9 cellular contexts compared by ENCODE assay signal in the genomic region with DNA sequence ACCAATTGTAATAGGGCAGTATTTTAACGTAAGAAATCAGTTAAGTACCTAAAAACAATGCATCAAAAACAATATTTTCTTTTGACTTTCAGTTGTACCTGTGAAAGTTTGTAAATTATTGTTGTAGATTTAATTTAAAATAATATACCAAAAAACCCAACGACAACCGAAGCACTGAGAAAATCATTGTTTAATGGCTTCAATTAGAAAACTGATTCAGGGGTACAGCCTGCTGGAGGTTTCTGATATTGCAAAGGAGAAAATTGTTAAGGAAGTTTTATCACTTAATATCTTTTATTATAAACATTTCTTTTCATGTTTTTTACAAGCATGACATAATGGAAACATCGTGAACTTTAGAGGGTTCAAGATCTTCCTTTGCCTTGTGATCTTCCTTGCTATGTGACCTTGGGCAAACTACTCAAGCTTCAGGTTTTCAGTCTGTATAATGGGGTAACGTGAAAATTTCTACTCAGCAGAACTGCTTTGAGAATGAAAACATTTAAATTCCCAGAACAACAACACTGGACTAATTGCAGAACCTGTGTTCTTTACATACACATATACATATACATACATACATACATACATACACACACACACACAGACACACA.
A peak's percentile ranks its signal among the peaks of the same experiment; 100 is the strongest.
DNase-seq lines count a peak whose midpoint lies in the region; ATAC-seq and TF ChIP-seq lines count a peak whose summit lies in the region.
"Had no signal": no experiment of that assay in that cellular context is flagged by ENCODE, and none has a peak within 500 bp of the region (broad histone marks: within the 10 kb centered on the region; RNA-seq: fewer than 3 reads in every experiment).

No MANE protein-coding gene starts in this region.

- no peaks in the 10 kb centered on the region for H3K36me3 Mint-ChIP-seq in osteocyte (ENCODE audit: unreplicated experiment)

- no peak for ATAC-seq in DND-41 (ENCODE audit: insufficient read depth, low read depth)

- H3K4me3 ChIP-seq in DND-41 (ENCODE audit: low read depth in 1 of 2, low read length in 2 of 2), result no peak overlapping the region

- no peaks in the 10 kb centered on the region for H3K36me3 ChIP-seq in DND-41 (ENCODE audit: insufficient read depth, low read length)

- TF ChIP-seq CTCF in DND-41 (IDR thresholded peaks at IDR 0.05; ENCODE audit: borderline replicate concordance, extremely low read depth, low read length, poor library complexity, severe bottlenecking), result peak; percentile 53
- TF ChIP-seq CTCF in osteocyte (IDR thresholded peaks at IDR 0.05), result peak; percentile 66

- no peaks in the 10 kb centered on the region for H3K27me3 ChIP-seq in DND-41 (ENCODE audit: insufficient read depth, low read length, poor library complexity)

- no peaks in the 10 kb centered on the region for H3K9me3 Mint-ChIP-seq in osteocyte (ENCODE audit: unreplicated experiment)

- H3K79me2 ChIP-seq in DND-41 (ENCODE audit: insufficient read depth, low read length), result no peaks in the 10 kb centered on the region

- no peak overlapping the region for H3K9ac ChIP-seq in DND-41 (ENCODE audit: low read depth, low read length)

- no peaks in the 10 kb centered on the region for H3K9me3 ChIP-seq in DND-41 (ENCODE audit: insufficient read depth, low read length, severe bottlenecking)

- H3K27ac Mint-ChIP-seq in osteocyte (ENCODE audit: unreplicated experiment), result no peak overlapping the region

- DNase-seq in DND-41 (no peak), M059J (ENCODE audit: low read depth) (peak; percentile 44), dermis microvascular lymphatic vessel endothelial cell (ENCODE audit: low read depth in 2 of 2) (peak; percentile 35 to 53), osteocyte (ENCODE audit: extremely low spot score, unreplicated experiment) (no peak), D341Med (ENCODE audit: low spot score) (no peak), SKM-1 (lab: John Stamatoyannopoulos, UW; ENCODE audit: unreplicated experiment) (no peak), activated gamma-delta T cell (lab: John Stamatoyannopoulos, UW) (no peak)
- no peak for DNase-seq in central memory CD4-positive, alpha-beta T cell

- H3K4me3 Mint-ChIP-seq in osteocyte (ENCODE audit: unreplicated experiment), result no peak overlapping the region

- H3K4me1 ChIP-seq in DND-41 (ENCODE audit: insufficient read depth, low read length), result no peaks in the 10 kb centered on the region

- no peak overlapping the region for H3K27ac ChIP-seq in DND-41 (ENCODE audit: low read length)
- H3K27ac ChIP-seq: HL-60 had no signal

- H4K20me1 ChIP-seq in DND-41 (ENCODE audit: insufficient read depth, low read length), result no peaks in the 10 kb centered on the region

- no peak overlapping the region for H3K4me2 ChIP-seq in DND-41 (ENCODE audit: insufficient read depth, low read length)

- no peaks in the 10 kb centered on the region for H3K4me1 Mint-ChIP-seq in osteocyte (ENCODE audit: unreplicated experiment)

- H3K27me3 Mint-ChIP-seq in osteocyte (ENCODE audit: unreplicated experiment), result no peaks in the 10 kb centered on the region

- H2AFZ ChIP-seq in DND-41 (ENCODE audit: low read depth, low read length), result no peak overlapping the region

Comparison
In these comparisons a context has a peak if more than half of its experiments do, and no peak if none do; other contexts are left out.
1. DNase-seq: peak in M059J (single experiment) and dermis microvascular lymphatic vessel endothelial cell (2 of 2); none in DND-41 (single experiment), osteocyte (single experiment), D341Med (single experiment), central memory CD4-positive, alpha-beta T cell (single experiment), SKM-1 (single experiment) and activated gamma-delta T cell (single experiment).